Comparison of ENCODE assay signal across 1 cellular context in the genomic region with DNA sequence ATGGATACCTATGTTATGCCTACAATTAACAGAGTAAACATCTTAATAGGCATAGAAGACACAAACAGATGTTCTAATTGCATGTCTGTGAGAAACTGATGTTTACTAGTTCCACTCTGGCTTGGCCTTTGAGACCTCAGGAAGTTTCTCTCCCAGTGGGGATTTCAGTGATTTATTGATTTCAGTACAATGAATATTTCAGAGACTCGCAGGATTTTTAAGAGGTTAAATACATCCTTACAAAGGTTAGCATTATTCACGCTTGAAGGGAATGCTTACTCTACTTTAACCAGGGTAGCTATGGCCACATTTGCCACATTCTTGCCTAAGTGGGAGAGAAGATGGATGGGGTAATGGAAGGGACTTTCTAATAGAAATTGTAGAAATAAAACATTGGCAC.
TF ChIP-seq lines count a peak whose summit lies in the region.

No MANE protein-coding gene starts in this region.

TF ChIP-seq in HepG2, 621 proteins besides CTCF, POLR2A, EP300 and RAD21:
- TF ChIP-seq ZFX (CRISPR knock-in tag; IDR thresholded peaks at IDR 0.05; ENCODE audit: low read depth): no peak
- TF ChIP-seq, protein P1, sequence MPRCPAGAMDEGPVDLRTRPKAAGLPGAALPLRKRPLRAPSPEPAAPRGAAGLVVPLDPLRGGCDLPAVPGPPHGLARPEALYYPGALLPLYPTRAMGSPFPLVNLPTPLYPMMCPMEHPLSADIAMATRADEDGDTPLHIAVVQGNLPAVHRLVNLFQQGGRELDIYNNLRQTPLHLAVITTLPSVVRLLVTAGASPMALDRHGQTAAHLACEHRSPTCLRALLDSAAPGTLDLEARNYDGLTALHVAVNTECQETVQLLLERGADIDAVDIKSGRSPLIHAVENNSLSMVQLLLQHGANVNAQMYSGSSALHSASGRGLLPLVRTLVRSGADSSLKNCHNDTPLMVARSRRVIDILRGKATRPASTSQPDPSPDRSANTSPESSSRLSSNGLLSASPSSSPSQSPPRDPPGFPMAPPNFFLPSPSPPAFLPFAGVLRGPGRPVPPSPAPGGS (CRISPR knock-in tag; IDR thresholded peaks at IDR 0.05): no peak
- no peak for TF ChIP-seq ZBTB3 (CRISPR knock-in tag; IDR thresholded peaks at IDR 0.05; ENCODE audit: borderline replicate concordance, low read depth)
- no peak for TF ChIP-seq RFXANK (CRISPR knock-in tag; IDR thresholded peaks at IDR 0.05)
- no peak for TF ChIP-seq CEBPG (CRISPR knock-in tag; IDR thresholded peaks at IDR 0.05)
- no peak for TF ChIP-seq KLF6 (CRISPR knock-in tag; IDR thresholded peaks at IDR 0.05)
- TF ChIP-seq, protein P2, sequence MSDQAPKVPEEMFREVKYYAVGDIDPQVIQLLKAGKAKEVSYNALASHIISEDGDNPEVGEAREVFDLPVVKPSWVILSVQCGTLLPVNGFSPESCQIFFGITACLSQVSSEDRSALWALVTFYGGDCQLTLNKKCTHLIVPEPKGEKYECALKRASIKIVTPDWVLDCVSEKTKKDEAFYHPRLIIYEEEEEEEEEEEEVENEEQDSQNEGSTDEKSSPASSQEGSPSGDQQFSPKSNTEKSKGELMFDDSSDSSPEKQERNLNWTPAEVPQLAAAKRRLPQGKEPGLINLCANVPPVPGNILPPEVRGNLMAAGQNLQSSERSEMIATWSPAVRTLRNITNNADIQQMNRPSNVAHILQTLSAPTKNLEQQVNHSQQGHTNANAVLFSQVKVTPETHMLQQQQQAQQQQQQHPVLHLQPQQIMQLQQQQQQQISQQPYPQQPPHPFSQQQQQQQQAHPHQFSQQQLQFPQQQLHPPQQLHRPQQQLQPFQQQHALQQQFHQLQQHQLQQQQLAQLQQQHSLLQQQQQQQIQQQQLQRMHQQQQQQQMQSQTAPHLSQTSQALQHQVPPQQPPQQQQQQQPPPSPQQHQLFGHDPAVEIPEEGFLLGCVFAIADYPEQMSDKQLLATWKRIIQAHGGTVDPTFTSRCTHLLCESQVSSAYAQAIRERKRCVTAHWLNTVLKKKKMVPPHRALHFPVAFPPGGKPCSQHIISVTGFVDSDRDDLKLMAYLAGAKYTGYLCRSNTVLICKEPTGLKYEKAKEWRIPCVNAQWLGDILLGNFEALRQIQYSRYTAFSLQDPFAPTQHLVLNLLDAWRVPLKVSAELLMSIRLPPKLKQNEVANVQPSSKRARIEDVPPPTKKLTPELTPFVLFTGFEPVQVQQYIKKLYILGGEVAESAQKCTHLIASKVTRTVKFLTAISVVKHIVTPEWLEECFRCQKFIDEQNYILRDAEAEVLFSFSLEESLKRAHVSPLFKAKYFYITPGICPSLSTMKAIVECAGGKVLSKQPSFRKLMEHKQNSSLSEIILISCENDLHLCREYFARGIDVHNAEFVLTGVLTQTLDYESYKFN (CRISPR knock-in tag; conservative IDR thresholded peaks at IDR 0.05): 0 out of 2 replicates have a peak, but pooled peaks have one; percentile 20
- TF ChIP-seq PITX1 (CRISPR knock-in tag; IDR thresholded peaks at IDR 0.05): no peak
- no peak for TF ChIP-seq ZNF224 (CRISPR knock-in tag; IDR thresholded peaks at IDR 0.05)
- 0 out of 2 replicates have a peak, but pooled peaks have one; percentile 26 for TF ChIP-seq ONECUT2 (CRISPR knock-in tag; IDR thresholded peaks at IDR 0.05)
- peak; percentile 31; the same call in 1 of the 2 replicates for TF ChIP-seq NR2F6 (IDR thresholded peaks at IDR 0.05)
- TF ChIP-seq NR2F6 (CRISPR knock-in tag; IDR thresholded peaks at IDR 0.05): no peak
- TF ChIP-seq, protein P3, sequence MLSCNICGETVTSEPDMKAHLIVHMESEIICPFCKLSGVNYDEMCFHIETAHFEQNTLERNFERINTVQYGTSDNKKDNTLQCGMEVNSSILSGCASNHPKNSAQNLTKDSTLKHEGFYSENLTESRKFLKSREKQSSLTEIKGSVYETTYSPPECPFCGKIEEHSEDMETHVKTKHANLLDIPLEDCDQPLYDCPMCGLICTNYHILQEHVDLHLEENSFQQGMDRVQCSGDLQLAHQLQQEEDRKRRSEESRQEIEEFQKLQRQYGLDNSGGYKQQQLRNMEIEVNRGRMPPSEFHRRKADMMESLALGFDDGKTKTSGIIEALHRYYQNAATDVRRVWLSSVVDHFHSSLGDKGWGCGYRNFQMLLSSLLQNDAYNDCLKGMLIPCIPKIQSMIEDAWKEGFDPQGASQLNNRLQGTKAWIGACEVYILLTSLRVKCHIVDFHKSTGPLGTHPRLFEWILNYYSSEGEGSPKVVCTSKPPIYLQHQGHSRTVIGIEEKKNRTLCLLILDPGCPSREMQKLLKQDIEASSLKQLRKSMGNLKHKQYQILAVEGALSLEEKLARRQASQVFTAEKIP (CRISPR knock-in tag; IDR thresholded peaks at IDR 0.05; ENCODE audit: borderline replicate concordance): no peak
- TF ChIP-seq GFI1 (CRISPR knock-in tag; IDR thresholded peaks at IDR 0.05; ENCODE audit: borderline replicate concordance): peak; percentile 50; the same call in 1 of the 2 replicates
- no peak for TF ChIP-seq ZNF33A (CRISPR knock-in tag; IDR thresholded peaks at IDR 0.05; ENCODE audit: borderline replicate concordance)
- 0 out of 2 replicates have a peak, but pooled peaks have one; percentile 20 for TF ChIP-seq POGZ (CRISPR knock-in tag; IDR thresholded peaks at IDR 0.05)
- no peak for TF ChIP-seq ZNF343 (CRISPR knock-in tag; IDR thresholded peaks at IDR 0.05)
- TF ChIP-seq PAWR (CRISPR knock-in tag; IDR thresholded peaks at IDR 0.05; ENCODE audit: borderline replicate concordance): no peak
- no peak for TF ChIP-seq KMT2A (CRISPR knock-in tag; IDR thresholded peaks at IDR 0.05)
- no peak for TF ChIP-seq ZNF10 (CRISPR knock-in tag; IDR thresholded peaks at IDR 0.05; ENCODE audit: borderline replicate concordance, low read depth)
- TF ChIP-seq ZNF678 (CRISPR knock-in tag; IDR thresholded peaks at IDR 0.05): no peak
- TF ChIP-seq NFE2L1 (CRISPR knock-in tag; IDR thresholded peaks at IDR 0.05; ENCODE audit: borderline replicate concordance): no peak
- TF ChIP-seq FOXP1 (IDR thresholded peaks at IDR 0.05): no peak
- TF ChIP-seq FOXP1 (CRISPR knock-in tag; IDR thresholded peaks at IDR 0.05): peak; percentile 20; the same call in 1 of the 2 replicates
